17 cellular contexts compared by ENCODE assay signal in the genomic region with DNA sequence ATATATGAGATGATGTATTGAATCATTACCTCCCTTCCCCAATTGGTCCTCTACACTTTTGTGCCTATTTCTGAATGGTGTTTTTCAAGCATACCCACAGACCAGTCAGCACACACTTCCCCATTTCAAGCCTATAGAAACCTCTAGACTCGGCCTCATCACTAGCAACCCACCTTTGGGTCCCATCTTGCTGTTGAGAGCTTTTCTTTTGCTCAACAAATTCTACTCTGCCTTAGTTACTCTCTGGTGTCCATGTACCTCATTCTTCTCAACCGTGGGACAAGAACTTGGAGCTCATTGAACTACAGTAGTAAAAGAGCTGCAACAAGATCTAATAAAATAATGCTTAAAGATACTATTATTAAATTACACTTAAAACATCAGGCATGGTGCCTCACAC.
"Had no signal": no experiment of that assay in that cellular context is flagged by ENCODE, and none has a peak within 500 bp of the region (broad histone marks: within the 10 kb centered on the region; RNA-seq: fewer than 3 reads in every experiment).

No MANE protein-coding gene starts in this region.

- H3K4me3 ChIP-seq: gastroesophageal sphincter, heart right ventricle, thoracic aorta had no signal

- H3K4me3 Mint-ChIP-seq: activated CD4-positive, alpha-beta T cell treated with anti-CD3 and anti-CD28 coated beads, Interleukin-2, amount 10 ng/mL, durations not matched to agents 7 days and 5 days; activated naive CD8-positive, alpha-beta T cell treated with anti-CD3 and anti-CD28 coated beads for 36 hours; activated T-helper 1 cell treated with anti-CD3 and anti-CD28 coated beads, Interleukin-12 subunit alpha, Interleukin-12 subunit beta, Interleukin-2, Interleukin-4 antibody, amounts not matched to agents 30 ng/mL and 10 ng/mL and 1 ng/mL, durations not matched to agents 14 hours and 24 hours and 36 hours; effector memory CD8-positive, alpha-beta T cell; natural killer cell had no signal

- DNase-seq: activated CD4-positive, alpha-beta T cell treated with anti-CD3 and anti-CD28 coated beads, Interleukin-2, amount 10 ng/mL, durations not matched to agents 7 days and 5 days; activated CD8-positive, alpha-beta memory T cell treated with anti-CD3 and anti-CD28 coated beads for 24 hours; activated naive CD8-positive, alpha-beta T cell treated with anti-CD3 and anti-CD28 coated beads for 36 hours; anterior cingulate cortex; dermis blood vessel endothelial cell; effector memory CD8-positive, alpha-beta T cell; heart right ventricle; islet precursor cell; natural killer cell; stimulated activated CD4-positive, alpha-beta T cell treated with anti-CD3 and anti-CD28 coated beads, Interleukin-12 subunit alpha, Interleukin-12 subunit beta, amount 100 ng/mL, for 4 hours; stimulated activated CD4-positive, alpha-beta T cell treated with anti-CD3 and anti-CD28 coated beads, Interleukin-2, amount 100 ng/mL, for 24 hours had no signal

- H3K9me3 Mint-ChIP-seq: effector memory CD8-positive, alpha-beta T cell; natural killer cell had no signal

- H3K27me3 Mint-ChIP-seq: activated naive CD8-positive, alpha-beta T cell treated with anti-CD3 and anti-CD28 coated beads for 36 hours; effector memory CD8-positive, alpha-beta T cell had no signal

- H3K4me1 ChIP-seq: gastroesophageal sphincter, parathyroid adenoma had no signal

- H3K36me3 Mint-ChIP-seq: natural killer cell had no signal

- H3K36me3 ChIP-seq: gastroesophageal sphincter, heart right ventricle, neutrophil, thoracic aorta had no signal

- H3K27ac ChIP-seq: gastroesophageal sphincter, heart right ventricle, neutrophil, parathyroid adenoma, thoracic aorta had no signal

- H3K9me3 ChIP-seq: gastroesophageal sphincter, neutrophil, thoracic aorta had no signal

- H3K27me3 ChIP-seq: gastroesophageal sphincter, heart right ventricle, neutrophil had no signal

- H3K27ac Mint-ChIP-seq: activated CD4-positive, alpha-beta T cell treated with anti-CD3 and anti-CD28 coated beads, Interleukin-2, amount 10 ng/mL, durations not matched to agents 7 days and 5 days; activated naive CD8-positive, alpha-beta T cell treated with anti-CD3 and anti-CD28 coated beads for 36 hours; activated T-helper 1 cell treated with anti-CD3 and anti-CD28 coated beads, Interleukin-12 subunit alpha, Interleukin-12 subunit beta, Interleukin-2, Interleukin-4 antibody, amounts not matched to agents 30 ng/mL and 10 ng/mL and 1 ng/mL, durations not matched to agents 14 hours and 24 hours and 36 hours; effector memory CD8-positive, alpha-beta T cell; natural killer cell had no signal

- ATAC-seq: effector memory CD8-positive, alpha-beta T cell; gastroesophageal sphincter; heart right ventricle; left lobe of liver; natural killer cell had no signal
